Comparison of ENCODE assay signal across 1 cellular context in genomic region chr3:98612996-98613517, GRCh38.
TF ChIP-seq lines count a peak whose summit lies in the region.

No MANE protein-coding gene starts in this region.

TF ChIP-seq in GM23338, 12 proteins besides CTCF, POLR2A, EP300 and RAD21 (continued from another document):
- TF ChIP-seq ZNF462 (CRISPR knock-in tag; IDR thresholded peaks at IDR 0.05): no peak
- TF ChIP-seq EZH2 (IDR thresholded peaks at IDR 0.05; ENCODE audit: low read depth, unreplicated experiment): no peak
- no peak for TF ChIP-seq ETS1 (IDR thresholded peaks at IDR 0.05)
- no peak for TF ChIP-seq NANOG (IDR thresholded peaks at IDR 0.05; ENCODE audit: borderline replicate concordance)
- no peak for TF ChIP-seq ZNF114 (CRISPR knock-in tag; IDR thresholded peaks at IDR 0.05)
- TF ChIP-seq POLR2AphosphoS5 (IDR thresholded peaks at IDR 0.05; ENCODE audit: low read depth): no peak
